In genomic region chr6:148771896-148772554, GRCh38 we compare ENCODE assay signal across 15 cellular contexts. TPM values are rescaled to one million over a fixed set of nuclear protein-coding genes. Genes with fewer than 3 reads are reported as not detected.
DNase-seq lines count a peak whose midpoint lies in the region; ATAC-seq and FAIRE-seq lines count a peak whose summit lies in the region.
"Had no signal": no experiment of that assay in that cellular context is flagged by ENCODE, and none has a peak within 500 bp of the region (broad histone marks: within the 10 kb centered on the region; RNA-seq: fewer than 3 reads in every experiment).

No MANE protein-coding gene starts in this region.

- H3K4me3 Mint-ChIP-seq in activated CD4-positive, alpha-beta T cell treated with anti-CD3 and anti-CD28 coated beads for 36 hours, result peak overlapping the region; percentile 9
- H3K4me3 Mint-ChIP-seq in activated T-helper 2 cell treated with anti-CD3 and anti-CD28 coated beads, Interferon-gamma antibody, Interleukin-2, Interleukin-4, amounts not matched to agents 10 μg/mL and 5 μg/mL and 100 μg/mL, durations not matched to agents 14 hours and 24 hours and 36 hours (ENCODE audit: low read depth), result no peak overlapping the region

- peak; percentile 72 for FAIRE-seq in GM19239 (lab: Jason Lieb, UNC)
- FAIRE-seq: A549 had no signal

- H3K4me1 Mint-ChIP-seq in activated CD4-positive, alpha-beta T cell treated with anti-CD3 and anti-CD28 coated beads for 36 hours, result peaks cover 30% of the 10 kb centered on the region
- H3K4me1 Mint-ChIP-seq in activated T-helper 2 cell treated with anti-CD3 and anti-CD28 coated beads, Interferon-gamma antibody, Interleukin-2, Interleukin-4, amounts not matched to agents 10 μg/mL and 5 μg/mL and 100 μg/mL, durations not matched to agents 14 hours and 24 hours and 36 hours (ENCODE audit: low read depth), result peaks cover 10% of the 10 kb centered on the region

- no peaks in the 10 kb centered on the region for H3K36me3 Mint-ChIP-seq in activated CD4-positive, alpha-beta T cell treated with anti-CD3 and anti-CD28 coated beads for 36 hours (ENCODE audit: low read depth)
- H3K36me3 Mint-ChIP-seq in activated T-helper 2 cell treated with anti-CD3 and anti-CD28 coated beads, Interferon-gamma antibody, Interleukin-2, Interleukin-4, amounts not matched to agents 10 μg/mL and 5 μg/mL and 100 μg/mL, durations not matched to agents 14 hours and 24 hours and 36 hours (ENCODE audit: low read depth), result no peaks in the 10 kb centered on the region

- H3K27ac Mint-ChIP-seq in activated CD4-positive, alpha-beta T cell treated with anti-CD3 and anti-CD28 coated beads for 36 hours, result no peak overlapping the region
- no peak overlapping the region for H3K27ac Mint-ChIP-seq in activated T-helper 2 cell treated with anti-CD3 and anti-CD28 coated beads, Interferon-gamma antibody, Interleukin-2, Interleukin-4, amounts not matched to agents 10 μg/mL and 5 μg/mL and 100 μg/mL, durations not matched to agents 14 hours and 24 hours and 36 hours

- ATAC-seq in activated CD4-positive, alpha-beta T cell treated with anti-CD3 and anti-CD28 coated beads for 36 hours, result peak; percentile 60
- ATAC-seq in stimulated activated naive CD8-positive, alpha-beta T cell treated with anti-CD3 and anti-CD28 coated beads, Interleukin-15, Interleukin-2, amounts not matched to agents 100 U/mL and 50 U/mL, for 24 hours, result peak; percentile 40
- ATAC-seq: A549 had no signal

- CTCF ChIA-PET in activated CD4-positive, alpha-beta T cell treated with anti-CD3 and anti-CD28 coated beads for 36 hours (lab: Charles Lee), result interaction anchor here (1.0 to 2.2 kb wide), 2 partner anchors 14 to 20 kb away, joined by 4 to 7 read pairs; no protein-coding TSS in a partner anchor

- no peaks in the 10 kb centered on the region for H3K9me3 Mint-ChIP-seq in activated CD4-positive, alpha-beta T cell treated with anti-CD3 and anti-CD28 coated beads for 36 hours (ENCODE audit: low read depth)
- H3K9me3 Mint-ChIP-seq in activated T-helper 2 cell treated with anti-CD3 and anti-CD28 coated beads, Interferon-gamma antibody, Interleukin-2, Interleukin-4, amounts not matched to agents 10 μg/mL and 5 μg/mL and 100 μg/mL, durations not matched to agents 14 hours and 24 hours and 36 hours, result no peaks in the 10 kb centered on the region

- H3K27me3 Mint-ChIP-seq in activated CD4-positive, alpha-beta T cell treated with anti-CD3 and anti-CD28 coated beads for 36 hours, result peaks cover 10% of the 10 kb centered on the region
- H3K27me3 Mint-ChIP-seq in activated T-helper 2 cell treated with anti-CD3 and anti-CD28 coated beads, Interferon-gamma antibody, Interleukin-2, Interleukin-4, amounts not matched to agents 10 μg/mL and 5 μg/mL and 100 μg/mL, durations not matched to agents 14 hours and 24 hours and 36 hours (ENCODE audit: low read depth), result peaks cover 40% of the 10 kb centered on the region

- intact Hi-C loops in activated CD4-positive, alpha-beta T cell treated with anti-CD3 and anti-CD28 coated beads for 36 hours (cut with DNase I, micrococcal nuclease), result no loop called here
- intact Hi-C loops in activated T-helper 2 cell treated with anti-CD3 and anti-CD28 coated beads, Interferon-gamma antibody, Interleukin-2, Interleukin-4, amounts not matched to agents 10 μg/mL and 5 μg/mL and 100 μg/mL, durations not matched to agents 14 hours and 24 hours and 36 hours (cut with micrococcal nuclease), result no loop called here

- POLR2A ChIA-PET in activated CD4-positive, alpha-beta T cell treated with anti-CD3 and anti-CD28 coated beads for 36 hours (lab: Charles Lee), result no interaction called here

- no peak for DNase-seq in activated CD4-positive, alpha-beta T cell treated with anti-CD3 and anti-CD28 coated beads for 36 hours
- DNase-seq in activated CD4-positive, alpha-beta T cell treated with anti-CD3 and anti-CD28 coated beads, Interleukin-2, amount 50 U/mL, for 48 hours, result no peak
- DNase-seq in GM19239 (ENCODE audit: insufficient read length, low spot score) (no peak), hippocampal formation (lab: John Stamatoyannopoulos, UW) (no peak), AG08396 (ENCODE audit: low spot score) (no peak)
- DNase-seq in central memory CD4-positive, alpha-beta T cell, result peak; percentile 27
- no peak for DNase-seq in stimulated activated naive CD8-positive, alpha-beta T cell treated with anti-CD3 and anti-CD28 coated beads, Interleukin-15, Interleukin-2, amounts not matched to agents 100 U/mL and 50 U/mL, for 24 hours
- DNase-seq in activated T-helper 2 cell treated with anti-CD3 and anti-CD28 coated beads, Interferon-gamma antibody, Interleukin-2, Interleukin-4, amounts not matched to agents 10 μg/mL and 5 μg/mL and 100 μg/mL, durations not matched to agents 14 hours and 24 hours and 36 hours (ENCODE audit: low spot score), result no peak
- DNase-seq: activated effector memory CD4-positive, alpha-beta T cell treated with Interleukin-2 at 50 U/mL for 16 hours; DMS53; NCI-H2081 treated with DMSO at 0.1 percent for 48 hours; NCI-H524 treated with DMSO at 0.1 percent for 48 hours; stimulated activated CD4-positive, alpha-beta T cell treated with anti-CD3 and anti-CD28 coated beads, Interleukin-4, amount 100 ng/mL, for 24 hours; uterus had no signal

RNA-seq across cellular contexts. Expression of gene UST, which starts 25.2 kb away (rescaled TPM):
- total RNA-seq in activated CD4-positive, alpha-beta T cell treated with anti-CD3 and anti-CD28 coated beads for 36 hours, result 1 to 10 TPM; 2.2 to 2.8 TPM
- total RNA-seq in activated T-helper 2 cell treated with anti-CD3 and anti-CD28 coated beads, Interferon-gamma antibody, Interleukin-2, Interleukin-4, amounts not matched to agents 10 μg/mL and 5 μg/mL and 100 μg/mL, durations not matched to agents 14 hours and 24 hours and 36 hours, result 0.92 and 1.3 TPM in 2 replicates
